ENCODE assay signal across 14 cellular contexts in the genomic region with DNA sequence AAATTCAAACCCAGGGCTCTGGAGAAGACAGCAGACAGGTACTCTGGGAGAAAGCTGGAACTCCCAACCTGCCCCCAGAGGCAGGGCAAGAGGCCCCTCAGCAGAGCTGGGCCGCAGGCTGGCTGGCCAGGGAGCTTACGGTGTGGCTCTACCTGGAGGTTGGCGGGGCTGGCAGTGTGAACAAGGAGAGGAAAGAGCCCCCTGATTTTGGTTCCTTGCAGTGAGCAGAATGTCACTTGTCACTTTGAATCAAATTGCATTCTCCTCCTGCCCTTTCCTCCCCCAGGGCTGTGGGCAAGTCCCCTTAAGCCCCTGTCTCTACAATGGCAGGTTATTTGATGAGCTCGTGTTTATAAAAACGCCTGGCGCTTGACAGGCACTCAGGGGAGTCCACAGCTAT. TPM values are rescaled to one million over a fixed set of nuclear protein-coding genes. Genes with fewer than 3 reads are reported as not detected.
"Had no signal": no experiment of that assay in that cellular context is flagged by ENCODE, and none has a peak within 500 bp of the region (broad histone marks: within the 10 kb centered on the region; RNA-seq: fewer than 3 reads in every experiment).

No MANE protein-coding gene starts in this region.

- H3K27me3 ChIP-seq: heart left ventricle, pancreas had no signal

- H3K36me3 ChIP-seq: heart left ventricle, pancreas, WERI-Rb-1 had no signal

- H3K4me1 ChIP-seq: foreskin keratinocyte, pancreas had no signal

- H3K4me3 Mint-ChIP-seq: activated CD4-positive, alpha-beta memory T cell treated with anti-CD3 and anti-CD28 coated beads, Interleukin-2, amount 10 ng/mL, durations not matched to agents 7 days and 5 days; activated CD4-positive, alpha-beta T cell treated with anti-CD3 and anti-CD28 coated beads for 36 hours had no signal

- H3K27ac Mint-ChIP-seq: activated CD4-positive, alpha-beta memory T cell treated with anti-CD3 and anti-CD28 coated beads, Interleukin-2, amount 10 ng/mL, durations not matched to agents 7 days and 5 days; activated CD4-positive, alpha-beta T cell treated with anti-CD3 and anti-CD28 coated beads for 36 hours; activated T-helper 2 cell treated with anti-CD3 and anti-CD28 coated beads, Interferon-gamma antibody, Interleukin-2, Interleukin-4, amounts not matched to agents 10 μg/mL and 5 μg/mL and 100 μg/mL, durations not matched to agents 14 hours and 24 hours and 36 hours had no signal

- H3K4me3 ChIP-seq: heart left ventricle, pancreas, SK-N-MC had no signal

- H3K27ac ChIP-seq: foreskin keratinocyte, pancreas, SK-N-MC, WERI-Rb-1 had no signal

- DNase-seq: activated CD4-positive, alpha-beta memory T cell treated with anti-CD3 and anti-CD28 coated beads, Interleukin-2, amount 10 ng/mL, durations not matched to agents 7 days and 5 days; activated CD4-positive, alpha-beta T cell treated with anti-CD3 and anti-CD28 coated beads for 36 hours; amygdala; foreskin keratinocyte; mesenchymal stem cell; stimulated activated naive CD4-positive, alpha-beta T cell treated with Interleukin-2 at 50 U/mL for 16 hours; T-helper 1 cell; WERI-Rb-1 had no signal

- H3K9me3 Mint-ChIP-seq: activated CD4-positive, alpha-beta memory T cell treated with anti-CD3 and anti-CD28 coated beads, Interleukin-2, amount 10 ng/mL, durations not matched to agents 7 days and 5 days; activated naive CD4-positive, alpha-beta T cell treated with anti-CD3 and anti-CD28 coated beads, Interleukin-2, amount 50 U/mL, for 72 hours had no signal

- ATAC-seq: activated CD4-positive, alpha-beta T cell treated with anti-CD3 and anti-CD28 coated beads for 36 hours; activated naive CD4-positive, alpha-beta T cell treated with anti-CD3 and anti-CD28 coated beads, Interleukin-2, amount 50 U/mL, for 72 hours; foreskin keratinocyte had no signal

- H3K9me3 ChIP-seq: pancreas had no signal

RNA-seq across cellular contexts. Expression of a gene that starts 32.6 kb away (rescaled TPM):
- total RNA-seq: endothelial cell of umbilical vein, foreskin keratinocyte had no signal
